In the genomic region with DNA sequence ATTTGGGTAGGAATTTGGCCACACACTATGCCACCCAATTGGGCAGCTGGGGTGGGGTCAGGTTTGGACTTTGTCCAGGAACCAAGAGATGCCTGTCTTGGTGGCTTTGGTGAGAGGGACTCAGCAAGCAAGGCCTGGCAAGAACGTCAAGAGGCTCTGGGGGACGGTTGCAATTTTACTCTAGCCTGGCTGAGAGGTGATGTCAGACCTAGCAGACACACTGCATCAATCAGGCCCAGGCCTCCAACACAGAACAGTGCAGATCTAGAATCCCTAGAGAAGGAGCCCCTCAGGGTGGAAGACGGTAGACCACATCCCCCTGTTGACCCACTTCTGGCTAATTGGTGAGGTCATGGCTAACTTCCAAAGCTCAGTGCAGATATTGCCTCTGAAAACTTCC, we compare ENCODE assay signal across 24 cellular contexts. TPM values are rescaled to one million over a fixed set of nuclear protein-coding genes. Genes with fewer than 3 reads are reported as not detected.
DNase-seq lines count a peak whose midpoint lies in the region; ATAC-seq and TF ChIP-seq lines count a peak whose summit lies in the region.
"Had no signal": no experiment of that assay in that cellular context is flagged by ENCODE, and none has a peak within 500 bp of the region (broad histone marks: within the 10 kb centered on the region; RNA-seq: fewer than 3 reads in every experiment).

No MANE protein-coding gene starts in this region.

- DNase-seq in CD8-positive, alpha-beta memory T cell: peak in 1 of 5 donors; percentile 6
- no peak for DNase-seq in activated T-helper 1 cell treated with anti-CD3 and anti-CD28 coated beads, Interleukin-12 subunit alpha, Interleukin-12 subunit beta, Interleukin-2, Interleukin-4 antibody, amounts not matched to agents 30 ng/mL and 10 ng/mL and 1 ng/mL, durations not matched to agents 14 hours and 24 hours and 36 hours (ENCODE audit: low spot score)
- DNase-seq in neural crest cell (ENCODE audit: low read depth, low spot score): no peak
- DNase-seq in stomach: no peak
- no peak for DNase-seq in stimulated activated naive CD8-positive, alpha-beta T cell treated with anti-CD3 and anti-CD28 coated beads, Interleukin-15, Interleukin-2, amounts not matched to agents 100 U/mL and 50 U/mL, for 24 hours
- DNase-seq in COR-L47 (lab: John Stamatoyannopoulos, UW): no peak
- DNase-seq: activated CD4-positive, alpha-beta T cell treated with anti-CD3 and anti-CD28 coated beads, Interleukin-2, amount 50 U/mL, for 48 hours; activated effector memory CD4-positive, alpha-beta T cell treated with Interleukin-2 at 50 U/mL for 16 hours; adrenal gland; Caco-2; cortex of kidney; DND-41; hippocampal formation; NCI-H1048; NCI-H187 treated with DMSO at 0.1 percent for 48 hours; NCI-H69; nephron progenitor cell; stimulated activated CD4-positive, alpha-beta T cell treated with anti-CD3 and anti-CD28 coated beads, Interleukin-15, amount 100 ng/mL, for 24 hours; stimulated activated naive CD8-positive, alpha-beta T cell treated with anti-CD3 and anti-CD28 coated beads, Interleukin-15, amount 100 ng/mL, for 72 hours; transverse colon had no signal

- no peaks in the 10 kb centered on the region for H3K27me3 ChIP-seq in BLaER1 treated with 17β-estradiol and CSF1 and Interleukin-3, amounts not matched to agents 10 nM and 100 nM
- H3K27me3 ChIP-seq in CD8-positive, alpha-beta memory T cell (ENCODE audit: insufficient read depth, low read length, poor library complexity, severe bottlenecking): no peaks in the 10 kb centered on the region
- H3K27me3 ChIP-seq in stomach: no peaks in the 10 kb centered on the region
- H3K27me3 ChIP-seq: adrenal gland, gastroesophageal sphincter, SJSA1, transverse colon had no signal

- TF ChIP-seq CTCF in neural crest cell (conservative IDR thresholded peaks at IDR 0.05) (no peak), stomach (IDR thresholded peaks at IDR 0.05) (no peak)

- peaks cover 14 to 33% (median 24%) of the 10 kb centered on the region in 11 experiments for H3K36me3 ChIP-seq in BLaER1 treated with 17β-estradiol and CSF1 and Interleukin-3, amounts not matched to agents 10 nM and 100 nM
- no peaks in the 10 kb centered on the region for H3K36me3 ChIP-seq in CD8-positive, alpha-beta memory T cell (ENCODE audit: insufficient read depth, low read length)
- H3K36me3 ChIP-seq in stomach: peaks cover 0 to 13% (median 5%) of the 10 kb centered on the region in 4 donors
- H3K36me3 ChIP-seq: transverse colon had no signal

- peaks cover 0 to 18% (median 9%) of the 10 kb centered on the region in 11 experiments; a peak in 12 of 22 replicates for H4K20me1 ChIP-seq in BLaER1 treated with 17β-estradiol and CSF1 and Interleukin-3, amounts not matched to agents 10 nM and 100 nM

- peaks cover 0 to 1% of the 10 kb centered on the region in 2 donors for H3K27me3 Mint-ChIP-seq in CD8-positive, alpha-beta memory T cell
- H3K27me3 Mint-ChIP-seq in activated T-helper 1 cell treated with anti-CD3 and anti-CD28 coated beads, Interleukin-12 subunit alpha, Interleukin-12 subunit beta, Interleukin-2, Interleukin-4 antibody, amounts not matched to agents 30 ng/mL and 10 ng/mL and 1 ng/mL, durations not matched to agents 14 hours and 24 hours and 36 hours (ENCODE audit: insufficient read depth): no peaks in the 10 kb centered on the region
- no peaks in the 10 kb centered on the region for H3K27me3 Mint-ChIP-seq in neural crest cell (ENCODE audit: low read depth)
- H3K27me3 Mint-ChIP-seq: stimulated activated naive CD8-positive, alpha-beta T cell treated with anti-CD3 and anti-CD28 coated beads, Interleukin-15, amount 100 ng/mL, for 72 hours had no signal

- H3K4me3 Mint-ChIP-seq in CD8-positive, alpha-beta memory T cell: peak overlapping the region in 6 of 7 donors; percentile 18 to 97 (median 57)
- H3K4me3 Mint-ChIP-seq in activated T-helper 1 cell treated with anti-CD3 and anti-CD28 coated beads, Interleukin-12 subunit alpha, Interleukin-12 subunit beta, Interleukin-2, Interleukin-4 antibody, amounts not matched to agents 30 ng/mL and 10 ng/mL and 1 ng/mL, durations not matched to agents 14 hours and 24 hours and 36 hours: peak overlapping the region; percentile 42
- H3K4me3 Mint-ChIP-seq in neural crest cell: peak overlapping the region; percentile 85
- H3K4me3 Mint-ChIP-seq: stimulated activated naive CD8-positive, alpha-beta T cell treated with anti-CD3 and anti-CD28 coated beads, Interleukin-15, amount 100 ng/mL, for 72 hours had no signal

- peak overlapping the region in 1 of 10 experiments; percentile 16; a peak in 1 of 20 replicates for H3K4me3 ChIP-seq in BLaER1 treated with 17β-estradiol and CSF1 and Interleukin-3, amounts not matched to agents 10 nM and 100 nM
- no peak overlapping the region for H3K4me3 ChIP-seq in CD8-positive, alpha-beta memory T cell (ENCODE audit: low read length)
- no peak overlapping the region for H3K4me3 ChIP-seq in stomach
- H3K4me3 ChIP-seq: adrenal gland, gastroesophageal sphincter, SJSA1, transverse colon had no signal

- H3K9ac ChIP-seq in BLaER1 treated with 17β-estradiol and CSF1 and Interleukin-3, amounts not matched to agents 10 nM and 100 nM: peak overlapping the region in 6 of 11 experiments; percentile 4 to 96 (median 52); a peak in 10 of 22 replicates

- TF ChIP-seq POLR2A in stomach (IDR thresholded peaks at IDR 0.05): no peak

- peak overlapping the region in 8 of 11 experiments; percentile 67 to 93 (median 88); a peak in 16 of 22 replicates for H3K4me2 ChIP-seq in BLaER1 treated with 17β-estradiol and CSF1 and Interleukin-3, amounts not matched to agents 10 nM and 100 nM

- H3K27ac ChIP-seq in BLaER1 treated with 17β-estradiol and CSF1 and Interleukin-3, amounts not matched to agents 10 nM and 100 nM: peak overlapping the region in 6 of 11 experiments; percentile 58 to 95 (median 66); a peak in 12 of 22 replicates
- H3K27ac ChIP-seq in CD8-positive, alpha-beta memory T cell (ENCODE audit: low read depth, low read length): no peak overlapping the region
- no peak overlapping the region for H3K27ac ChIP-seq in stomach
- H3K27ac ChIP-seq: SJSA1, transverse colon had no signal

- POLR2A ChIA-PET in CD8-positive, alpha-beta memory T cell (lab: Charles Lee): no interaction called here

- H3K9me3 ChIP-seq in BLaER1 treated with 17β-estradiol and CSF1 and Interleukin-3, amounts not matched to agents 10 nM and 100 nM (replicated peaks in 1 of 11): no peaks in the 10 kb centered on the region
- no peaks in the 10 kb centered on the region for H3K9me3 ChIP-seq in CD8-positive, alpha-beta memory T cell (ENCODE audit: low read length)
- no peaks in the 10 kb centered on the region for H3K9me3 ChIP-seq in stomach
- H3K9me3 ChIP-seq: adrenal gland, Caco-2, gastroesophageal sphincter, SJSA1, transverse colon had no signal

- peaks cover 31 to 43% (median 32%) of the 10 kb centered on the region in 3 donors for H3K4me1 Mint-ChIP-seq in CD8-positive, alpha-beta memory T cell
- H3K4me1 Mint-ChIP-seq in activated T-helper 1 cell treated with anti-CD3 and anti-CD28 coated beads, Interleukin-12 subunit alpha, Interleukin-12 subunit beta, Interleukin-2, Interleukin-4 antibody, amounts not matched to agents 30 ng/mL and 10 ng/mL and 1 ng/mL, durations not matched to agents 14 hours and 24 hours and 36 hours (ENCODE audit: low read depth): peaks cover 32% of the 10 kb centered on the region
- H3K4me1 Mint-ChIP-seq in neural crest cell: peaks cover 35% of the 10 kb centered on the region

- no peak for ATAC-seq in stimulated activated naive CD8-positive, alpha-beta T cell treated with anti-CD3 and anti-CD28 coated beads, Interleukin-15, Interleukin-2, amounts not matched to agents 100 U/mL and 50 U/mL, for 24 hours
- ATAC-seq: gastroesophageal sphincter; sciatic nerve; stimulated activated naive CD8-positive, alpha-beta T cell treated with anti-CD3 and anti-CD28 coated beads, Interleukin-15, amount 100 ng/mL, for 72 hours had no signal

- H3K4me1 ChIP-seq in BLaER1 treated with 17β-estradiol and CSF1 and Interleukin-3, amounts not matched to agents 10 nM and 100 nM: peaks cover 23 to 76% (median 68%) of the 10 kb centered on the region in 10 experiments
- peaks cover 21% of the 10 kb centered on the region for H3K4me1 ChIP-seq in CD8-positive, alpha-beta memory T cell (ENCODE audit: insufficient read depth, low read length)
- peaks cover 26 to 52% (median 33%) of the 10 kb centered on the region in 4 donors for H3K4me1 ChIP-seq in stomach

- CTCF ChIA-PET in CD8-positive, alpha-beta memory T cell (lab: Charles Lee): interaction anchor here (0.6 to 4.3 kb wide), 3 partner anchors 21 to 341 kb away, joined by 3 to 26 read pairs (median 4); no protein-coding TSS in a partner anchor

- H3K9me3 Mint-ChIP-seq in CD8-positive, alpha-beta memory T cell: no peaks in the 10 kb centered on the region
- H3K9me3 Mint-ChIP-seq in activated T-helper 1 cell treated with anti-CD3 and anti-CD28 coated beads, Interleukin-12 subunit alpha, Interleukin-12 subunit beta, Interleukin-2, Interleukin-4 antibody, amounts not matched to agents 30 ng/mL and 10 ng/mL and 1 ng/mL, durations not matched to agents 14 hours and 24 hours and 36 hours: no peaks in the 10 kb centered on the region
- no peaks in the 10 kb centered on the region for H3K9me3 Mint-ChIP-seq in neural crest cell
- H3K9me3 Mint-ChIP-seq: nephron progenitor cell; stimulated activated naive CD8-positive, alpha-beta T cell treated with anti-CD3 and anti-CD28 coated beads, Interleukin-15, amount 100 ng/mL, for 72 hours had no signal

- intact Hi-C loops in activated T-helper 1 cell treated with anti-CD3 and anti-CD28 coated beads, Interleukin-12 subunit alpha, Interleukin-12 subunit beta, Interleukin-2, Interleukin-4 antibody, amounts not matched to agents 30 ng/mL and 10 ng/mL and 1 ng/mL, durations not matched to agents 14 hours and 24 hours and 36 hours (cut with micrococcal nuclease): no loop called here
- intact Hi-C loops in stomach (cut with DNase I; ENCODE audit: low total_unique reads): no loop called here

- TF ChIP-seq EP300 in stomach (IDR thresholded peaks at IDR 0.05): no peak

- WGBS in stomach, 5 donors: 56 to 82% (median 68%) methylated on average over 3 of the region's 3 CpGs

- peak overlapping the region in 7 of 8 donors; percentile 18 to 92 (median 69) for H3K27ac Mint-ChIP-seq in CD8-positive, alpha-beta memory T cell
- H3K27ac Mint-ChIP-seq in activated T-helper 1 cell treated with anti-CD3 and anti-CD28 coated beads, Interleukin-12 subunit alpha, Interleukin-12 subunit beta, Interleukin-2, Interleukin-4 antibody, amounts not matched to agents 30 ng/mL and 10 ng/mL and 1 ng/mL, durations not matched to agents 14 hours and 24 hours and 36 hours: no peak overlapping the region
- H3K27ac Mint-ChIP-seq in neural crest cell (ENCODE audit: unreplicated experiment): no peak overlapping the region
- H3K27ac Mint-ChIP-seq: stimulated activated naive CD8-positive, alpha-beta T cell treated with anti-CD3 and anti-CD28 coated beads, Interleukin-15, amount 100 ng/mL, for 72 hours had no signal

- peaks cover 0 to 14% (median under 1%) of the 10 kb centered on the region in 3 donors for H3K36me3 Mint-ChIP-seq in CD8-positive, alpha-beta memory T cell
- peaks cover 12% of the 10 kb centered on the region for H3K36me3 Mint-ChIP-seq in activated T-helper 1 cell treated with anti-CD3 and anti-CD28 coated beads, Interleukin-12 subunit alpha, Interleukin-12 subunit beta, Interleukin-2, Interleukin-4 antibody, amounts not matched to agents 30 ng/mL and 10 ng/mL and 1 ng/mL, durations not matched to agents 14 hours and 24 hours and 36 hours (ENCODE audit: low read depth)
- H3K36me3 Mint-ChIP-seq in neural crest cell (ENCODE audit: low read depth): peaks cover 5% of the 10 kb centered on the region

RNA-seq across cellular contexts. Expression of a gene that starts 1.6 kb away (rescaled TPM):
- 10 to 100 TPM; 29.8 to 30.5 TPM for total RNA-seq in CD8-positive, alpha-beta memory T cell
- 8.8 TPM for polyA plus RNA-seq in CD8-positive, alpha-beta memory T cell
- total RNA-seq in activated T-helper 1 cell treated with anti-CD3 and anti-CD28 coated beads, Interleukin-12 subunit alpha, Interleukin-12 subunit beta, Interleukin-2, Interleukin-4 antibody, amounts not matched to agents 30 ng/mL and 10 ng/mL and 1 ng/mL, durations not matched to agents 14 hours and 24 hours and 36 hours: 24.2 and 24.6 TPM in 2 replicates
- total RNA-seq in neural crest cell (79.7 and 80.0 TPM in 2 replicates), stomach (10 to 100 TPM in 4 of 5 donors, 1 to 10 TPM in 1; 8.2 to 26.8 (median 19.7) TPM)
- 10 to 100 TPM in 2 of 3 donors, 1 to 10 TPM in 1; 9.6 to 14.6 (median 12.5) TPM for polyA plus RNA-seq in stomach

RNA-seq across cellular contexts. Expression of a gene that starts 17.0 kb away (rescaled TPM):
- 10 to 100 TPM; 11.2 to 12.1 TPM for total RNA-seq in CD8-positive, alpha-beta memory T cell
- 19.7 TPM for polyA plus RNA-seq in CD8-positive, alpha-beta memory T cell
- 10.8 and 11.1 TPM in 2 replicates for total RNA-seq in activated T-helper 1 cell treated with anti-CD3 and anti-CD28 coated beads, Interleukin-12 subunit alpha, Interleukin-12 subunit beta, Interleukin-2, Interleukin-4 antibody, amounts not matched to agents 30 ng/mL and 10 ng/mL and 1 ng/mL, durations not matched to agents 14 hours and 24 hours and 36 hours
- total RNA-seq in neural crest cell (5.6 and 5.9 TPM in 2 replicates), stomach (100 to 1,000 TPM in 2 of 5 donors, 10 to 100 TPM in 3; 16.5 to 313 (median 28.5) TPM)
- polyA plus RNA-seq in stomach: 10 to 100 TPM; 31.1 to 60.6 (median 46.3) TPM

RNA-seq across cellular contexts. Expression of a gene that starts 21.7 kb away (rescaled TPM):
- total RNA-seq in CD8-positive, alpha-beta memory T cell: 100 to 1,000 TPM; 130 to 143 TPM
- 74.9 TPM for polyA plus RNA-seq in CD8-positive, alpha-beta memory T cell
- 139 and 150 TPM in 2 replicates for total RNA-seq in activated T-helper 1 cell treated with anti-CD3 and anti-CD28 coated beads, Interleukin-12 subunit alpha, Interleukin-12 subunit beta, Interleukin-2, Interleukin-4 antibody, amounts not matched to agents 30 ng/mL and 10 ng/mL and 1 ng/mL, durations not matched to agents 14 hours and 24 hours and 36 hours
- total RNA-seq in neural crest cell (165 and 167 TPM in 2 replicates), stomach (1,000 to 10,000 TPM in 1 of 5 donors, 10 to 100 TPM in 4; 22.2 to 1,695 (median 86.6) TPM)
- polyA plus RNA-seq in stomach: 10 to 100 TPM; 15.1 to 28.4 (median 17.1) TPM

Comparison
In these comparisons a context has a peak if more than half of its experiments do, and no peak if none do; other contexts are left out.
1. H3K27ac ChIP-seq: peak in BLaER1 treated with 17β-estradiol and CSF1 and Interleukin-3, amounts not matched to agents 10 nM and 100 nM (6 of 11); none in CD8-positive, alpha-beta memory T cell (single experiment) and stomach (0 of 5).
2. H3K27ac Mint-ChIP-seq: peak in CD8-positive, alpha-beta memory T cell (7 of 8); none in activated T-helper 1 cell treated with anti-CD3 and anti-CD28 coated beads, Interleukin-12 subunit alpha, Interleukin-12 subunit beta, Interleukin-2, Interleukin-4 antibody, amounts not matched to agents 30 ng/mL and 10 ng/mL and 1 ng/mL, durations not matched to agents 14 hours and 24 hours and 36 hours (single experiment) and neural crest cell (single experiment).
3. Peak in every context shown above with its lines, with median percentiles within 50 percentile points of each other: H3K4me3 Mint-ChIP-seq.